1 cellular context compared by ENCODE assay signal in genomic region chr19:44882063-44882462, GRCh38.
TF ChIP-seq lines count a peak whose summit lies in the region.

No MANE protein-coding gene starts in this region.

TF ChIP-seq in H1, 55 proteins besides CTCF, POLR2A, EP300 and RAD21:
- TF ChIP-seq CEBPB (IDR thresholded peaks at IDR 0.05; ENCODE audit: low read depth, low read length) (no peak), ATF2 (IDR thresholded peaks at IDR 0.05; ENCODE audit: low read length) (no peak), SRF (IDR thresholded peaks at IDR 0.05; ENCODE audit: low read depth, low read length) (no peak), CHD2 (IDR thresholded peaks at IDR 0.05; ENCODE audit: low read length) (no peak), TAF7 (optimal IDR thresholded peaks at IDR 0.05; ENCODE audit: borderline replicate concordance, low read depth, low read length) (no peak), YY1 (IDR thresholded peaks at IDR 0.05; ENCODE audit: low read depth, low read length) (no peak), KDM1A (IDR thresholded peaks at IDR 0.05; ENCODE audit: borderline replicate concordance, low read length) (no peak), CHD1 (IDR thresholded peaks at IDR 0.05; ENCODE audit: low read depth, low read length) (no peak)
